Comparison of ENCODE assay signal across 16 cellular contexts in the genomic region with DNA sequence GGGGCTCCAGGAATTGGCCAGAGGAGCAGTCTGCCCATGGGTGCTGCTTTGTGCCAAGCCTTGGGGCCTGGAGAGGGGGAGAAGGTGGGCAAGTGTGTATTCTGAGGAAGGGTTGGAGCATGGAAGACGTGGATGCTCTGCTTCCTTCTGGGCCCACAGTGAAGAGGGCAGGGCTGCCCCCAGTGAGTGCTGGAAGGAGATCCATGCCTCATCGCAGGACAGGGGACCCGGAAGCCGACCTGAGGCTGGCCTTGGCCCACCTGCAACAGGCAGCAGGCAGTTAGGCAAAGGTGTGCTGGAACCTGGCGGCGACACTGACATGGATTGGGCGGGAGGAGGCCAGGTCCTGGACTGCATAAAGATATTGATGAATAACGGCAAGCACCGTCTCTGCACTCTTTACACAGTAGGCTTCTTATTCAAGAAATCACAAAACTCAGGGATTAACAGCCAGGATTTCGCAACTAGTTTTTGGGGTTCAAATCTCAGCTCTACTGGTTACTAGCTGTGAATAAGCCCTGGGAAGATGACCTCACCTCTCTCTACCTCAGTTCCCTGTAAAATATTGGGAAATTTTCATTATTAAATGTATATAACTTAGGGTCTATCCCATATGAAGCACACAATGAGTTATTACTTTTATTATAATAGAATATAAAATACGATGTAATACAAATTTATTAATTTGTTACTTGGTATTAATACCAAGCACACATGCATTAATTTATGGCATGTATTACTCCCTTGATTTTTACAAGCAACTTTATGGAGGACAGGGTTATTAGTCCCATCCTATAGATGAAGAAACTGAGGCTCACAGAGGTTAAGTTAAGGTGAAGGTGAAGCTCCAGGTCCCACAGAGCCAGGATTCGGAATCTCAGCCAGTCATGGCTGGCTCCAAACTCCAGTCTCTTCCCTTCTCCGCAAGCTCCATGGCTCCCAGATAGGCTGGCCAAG.
DNase-seq lines count a peak whose midpoint lies in the region; ATAC-seq and TF ChIP-seq lines count a peak whose summit lies in the region.
"Had no signal": no experiment of that assay in that cellular context is flagged by ENCODE, and none has a peak within 500 bp of the region (broad histone marks: within the 10 kb centered on the region; RNA-seq: fewer than 3 reads in every experiment).

No MANE protein-coding gene starts in this region.

- H3F3A ChIP-seq in SK-N-SH (replicated peaks; ENCODE audit: insufficient read depth): peaks cover 4% of the 10 kb centered on the region

- no peak for TF ChIP-seq EP300 in SK-N-SH (IDR thresholded peaks at IDR 0.05; ENCODE audit: borderline replicate concordance in 1 of 2, low read depth in 1 of 2, low read length in 1 of 2)

- H3K27ac ChIP-seq in SK-N-SH (ENCODE audit: low read depth in 2 of 2, low read length in 1 of 2) (peak overlapping the region in 1 of 2 experiments; percentile 70; a peak in 2 of 4 replicates), hepatocyte (peak overlapping the region; percentile 87), psoas muscle (peak overlapping the region; percentile 84), uterus (peak overlapping the region; percentile 82 to 98)
- H3K27ac ChIP-seq: 22Rv1, epithelial cell of prostate had no signal

- no peaks in the 10 kb centered on the region for H3K36me3 ChIP-seq in SK-N-SH (replicated peaks in 1 of 2; ENCODE audit: control insufficient read depth in 1 of 2, insufficient read depth in 2 of 2, low read length in 1 of 2)
- no peaks in the 10 kb centered on the region for H3K36me3 ChIP-seq in hepatocyte (replicated peaks; ENCODE audit: insufficient read depth, low read depth)
- H3K36me3 ChIP-seq in psoas muscle (ENCODE audit: insufficient read depth in 1 of 2, low read depth in 1 of 2): no peaks in the 10 kb centered on the region
- H3K36me3 ChIP-seq in uterus: no peaks in the 10 kb centered on the region

- H4K20me1 ChIP-seq in SK-N-SH (ENCODE audit: insufficient read depth) (no peaks in the 10 kb centered on the region), hepatocyte (ENCODE audit: insufficient read depth, poor library complexity, severe bottlenecking) (no peaks in the 10 kb centered on the region)

- no peaks in the 10 kb centered on the region for H3K9me2 ChIP-seq in SK-N-SH
- no peaks in the 10 kb centered on the region for H3K9me2 ChIP-seq in hepatocyte (replicated peaks; ENCODE audit: insufficient read depth)

- CTCF ChIA-PET in SK-N-SH (lab: Yijun Ruan, JAX): no interaction called here

- H2AFZ ChIP-seq in SK-N-SH (ENCODE audit: low read depth) (no peak overlapping the region), hepatocyte (no peak overlapping the region)

- WGBS in SK-N-SH (ENCODE audit: low lambda C conversion rate): 97% methylated on average over 13 of the region's 13 CpGs
- 95% methylated on average over 13 of the region's 13 CpGs for WGBS in hepatocyte (ENCODE audit: low lambda C conversion rate, missing lambda C conversion rate)
- 82 to 85% (median 82%) methylated on average over 13 of the region's 13 CpGs for WGBS in psoas muscle, 3 donors

- H3K27me3 ChIP-seq in SK-N-SH (ENCODE audit: insufficient read depth) (no peaks in the 10 kb centered on the region), hepatocyte (no peaks in the 10 kb centered on the region), psoas muscle (ENCODE audit: insufficient read depth in 3 of 3, low read length in 2 of 3) (no peaks in the 10 kb centered on the region), uterus (no peaks in the 10 kb centered on the region)

- H3K4me3 ChIP-seq in SK-N-SH (ENCODE audit: low read depth in 2 of 2, low read length in 1 of 2) (no peak overlapping the region), hepatocyte (no peak overlapping the region), psoas muscle (no peak overlapping the region), uterus (no peak overlapping the region)

- H3K9me3 ChIP-seq in SK-N-SH (no peaks in the 10 kb centered on the region), hepatocyte (ENCODE audit: low read depth) (no peaks in the 10 kb centered on the region), psoas muscle (no peaks in the 10 kb centered on the region), uterus (no peaks in the 10 kb centered on the region)

- POLR2A ChIA-PET in SK-N-SH (lab: Yijun Ruan, JAX): no interaction called here

- ATAC-seq in SK-N-SH treated with all-trans-retinoic acid at 6 μM for 48 hours: peak; percentile 10; the same call in 1 of the 3 replicates
- peak in 3 of 4 donors; percentile 0 to 22 (median 4) for ATAC-seq in psoas muscle

- TF ChIP-seq RAD21 in SK-N-SH (IDR thresholded peaks at IDR 0.05; ENCODE audit: low read length): no peak

- H3K4me2 ChIP-seq in SK-N-SH: no peak overlapping the region
- no peak overlapping the region for H3K4me2 ChIP-seq in hepatocyte

- no peak for DNase-seq in SK-N-SH
- DNase-seq in hepatocyte (ENCODE audit: low spot score): peak; percentile 2
- no peak for DNase-seq in psoas muscle
- no peak for DNase-seq in uterus
- DNase-seq in SIG-M5 treated with dmso at 0.1 percent for 504 hours (lab: John Stamatoyannopoulos, UW; ENCODE audit: unreplicated experiment): no peak
- no peak for DNase-seq in stimulated activated CD4-positive, alpha-beta T cell treated with anti-CD3 and anti-CD28 coated beads, Interleukin-2, amount 100 ng/mL, for 48 hours
- no peak for DNase-seq in NCI-H69 (lab: John Stamatoyannopoulos, UW)
- DNase-seq: activated CD4-positive, alpha-beta T cell treated with anti-CD3 and anti-CD28 coated beads for 4 hours; activated naive CD8-positive, alpha-beta T cell treated with anti-CD3 and anti-CD28 coated beads, Interleukin-2, amount 10 ng/mL, durations not matched to agents 7 days and 5 days; CD4-positive, alpha-beta memory T cell; NCI-H2029; NCI-H526 treated with DMSO at 0.1 percent for 48 hours; RPMI8226 had no signal

- intact Hi-C loops in psoas muscle (cut with DNase I): no loop called here
- intact Hi-C loops in uterus (cut with DNase I; ENCODE audit: low total_unique reads): no loop called here

- H3K4me1 ChIP-seq in SK-N-SH (ENCODE audit: control insufficient read depth in 1 of 2, insufficient read depth in 2 of 2, low read depth in 1 of 2, low read length in 1 of 2): peaks cover 4 to 21% of the 10 kb centered on the region in 2 experiments; a peak in 2 of 4 replicates
- H3K4me1 ChIP-seq in hepatocyte (ENCODE audit: insufficient read depth): peaks cover 8% of the 10 kb centered on the region
- H3K4me1 ChIP-seq in psoas muscle: peaks cover 49% of the 10 kb centered on the region
- peaks cover 5% of the 10 kb centered on the region in 2 donors for H3K4me1 ChIP-seq in uterus

- TF ChIP-seq POLR2A in uterus (IDR thresholded peaks at IDR 0.05): no peak

- H3K79me2 ChIP-seq in SK-N-SH (ENCODE audit: insufficient read depth) (no peaks in the 10 kb centered on the region), hepatocyte (no peaks in the 10 kb centered on the region)

- TF ChIP-seq CTCF in SK-N-SH (IDR thresholded peaks at IDR 0.05) (no peak), hepatocyte (IDR thresholded peaks at IDR 0.05; ENCODE audit: poor library complexity) (no peak), psoas muscle (IDR thresholded peaks at IDR 0.05) (no peak), uterus (IDR thresholded peaks at IDR 0.05) (no peak)

- H3K9ac ChIP-seq in SK-N-SH: no peak overlapping the region

TF ChIP-seq in SK-N-SH treated with all-trans-retinoic acid at 6 μM for 48 hours, 23 proteins besides CTCF, POLR2A, EP300 and RAD21 (continues in another document):
- no peak for TF ChIP-seq GLIS3 (CRISPR knock-in tag; IDR thresholded peaks at IDR 0.05)
- TF ChIP-seq ZFP3 (CRISPR knock-in tag; IDR thresholded peaks at IDR 0.05): no peak
- TF ChIP-seq ESRRG (CRISPR knock-in tag; IDR thresholded peaks at IDR 0.05): no peak
- TF ChIP-seq PPARA (CRISPR knock-in tag; IDR thresholded peaks at IDR 0.05; ENCODE audit: borderline replicate concordance): no peak
- no peak for TF ChIP-seq POU6F1 (CRISPR knock-in tag; IDR thresholded peaks at IDR 0.05; ENCODE audit: borderline replicate concordance, low read depth)
- no peak for TF ChIP-seq ZC3H10 (CRISPR knock-in tag; IDR thresholded peaks at IDR 0.05)
- TF ChIP-seq RARB (CRISPR knock-in tag; IDR thresholded peaks at IDR 0.05): no peak

TF ChIP-seq in SK-N-SH, 30 proteins besides CTCF, POLR2A, EP300 and RAD21 (continues in another document):
- TF ChIP-seq PBX3 (IDR thresholded peaks at IDR 0.05): no peak
- TF ChIP-seq FOXM1 (IDR thresholded peaks at IDR 0.05; ENCODE audit: low read depth): no peak
- TF ChIP-seq, protein P1, sequence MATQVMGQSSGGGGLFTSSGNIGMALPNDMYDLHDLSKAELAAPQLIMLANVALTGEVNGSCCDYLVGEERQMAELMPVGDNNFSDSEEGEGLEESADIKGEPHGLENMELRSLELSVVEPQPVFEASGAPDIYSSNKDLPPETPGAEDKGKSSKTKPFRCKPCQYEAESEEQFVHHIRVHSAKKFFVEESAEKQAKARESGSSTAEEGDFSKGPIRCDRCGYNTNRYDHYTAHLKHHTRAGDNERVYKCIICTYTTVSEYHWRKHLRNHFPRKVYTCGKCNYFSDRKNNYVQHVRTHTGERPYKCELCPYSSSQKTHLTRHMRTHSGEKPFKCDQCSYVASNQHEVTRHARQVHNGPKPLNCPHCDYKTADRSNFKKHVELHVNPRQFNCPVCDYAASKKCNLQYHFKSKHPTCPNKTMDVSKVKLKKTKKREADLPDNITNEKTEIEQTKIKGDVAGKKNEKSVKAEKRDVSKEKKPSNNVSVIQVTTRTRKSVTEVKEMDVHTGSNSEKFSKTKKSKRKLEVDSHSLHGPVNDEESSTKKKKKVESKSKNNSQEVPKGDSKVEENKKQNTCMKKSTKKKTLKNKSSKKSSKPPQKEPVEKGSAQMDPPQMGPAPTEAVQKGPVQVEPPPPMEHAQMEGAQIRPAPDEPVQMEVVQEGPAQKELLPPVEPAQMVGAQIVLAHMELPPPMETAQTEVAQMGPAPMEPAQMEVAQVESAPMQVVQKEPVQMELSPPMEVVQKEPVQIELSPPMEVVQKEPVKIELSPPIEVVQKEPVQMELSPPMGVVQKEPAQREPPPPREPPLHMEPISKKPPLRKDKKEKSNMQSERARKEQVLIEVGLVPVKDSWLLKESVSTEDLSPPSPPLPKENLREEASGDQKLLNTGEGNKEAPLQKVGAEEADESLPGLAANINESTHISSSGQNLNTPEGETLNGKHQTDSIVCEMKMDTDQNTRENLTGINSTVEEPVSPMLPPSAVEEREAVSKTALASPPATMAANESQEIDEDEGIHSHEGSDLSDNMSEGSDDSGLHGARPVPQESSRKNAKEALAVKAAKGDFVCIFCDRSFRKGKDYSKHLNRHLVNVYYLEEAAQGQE (IDR thresholded peaks at IDR 0.05; ENCODE audit: low read depth, low read length): no peak
